Comparison of ENCODE assay signal across 8 cellular contexts in the genomic region with DNA sequence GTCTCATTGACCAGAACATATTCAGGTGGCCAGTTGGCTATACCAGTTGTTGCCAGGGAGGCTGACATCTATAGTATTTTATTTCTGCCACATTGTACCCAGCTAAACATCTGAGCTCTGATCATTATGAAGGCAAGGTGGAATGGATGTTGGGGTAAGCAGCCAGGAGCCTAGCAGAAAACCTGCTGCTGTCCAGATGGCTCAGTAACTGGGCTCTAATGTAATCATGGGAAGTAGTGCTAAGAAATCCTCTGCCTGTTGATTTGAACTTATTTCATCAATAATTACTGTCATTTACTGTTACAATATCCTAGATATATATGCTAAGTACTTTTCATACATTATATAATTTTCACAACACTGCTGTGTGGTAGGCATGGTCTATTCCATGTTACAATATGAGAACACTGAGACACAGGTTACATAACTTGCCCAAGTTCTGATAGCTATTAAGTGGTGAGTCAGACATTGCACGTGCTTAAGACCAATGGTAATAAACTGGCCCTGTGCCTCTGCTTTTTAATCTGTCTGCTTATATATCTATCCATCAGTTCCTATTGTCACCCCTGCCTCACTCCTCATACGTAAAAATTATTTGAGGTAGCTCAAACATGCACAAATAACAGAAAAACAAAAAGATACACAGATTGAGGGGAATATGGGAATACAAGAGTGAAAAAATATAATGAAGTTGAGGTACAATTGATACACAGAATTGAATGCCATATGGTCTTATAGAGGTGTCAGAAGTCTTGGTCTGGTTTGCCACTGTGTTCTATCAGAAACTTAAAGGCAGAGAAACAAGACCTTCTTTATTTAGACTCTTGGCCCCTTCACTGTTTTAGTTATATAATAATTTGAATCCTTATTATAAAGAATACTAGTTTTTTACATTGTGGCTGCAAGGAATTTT. TPM values are rescaled to one million over a fixed set of nuclear protein-coding genes. Genes with fewer than 3 reads are reported as not detected.
A peak's percentile ranks its signal among the peaks of the same experiment; 100 is the strongest.
DNase-seq lines count a peak whose midpoint lies in the region; ATAC-seq and TF ChIP-seq lines count a peak whose summit lies in the region.
"Had no signal": no experiment of that assay in that cellular context is flagged by ENCODE, and none has a peak within 500 bp of the region (broad histone marks: within the 10 kb centered on the region; RNA-seq: fewer than 3 reads in every experiment).

No MANE protein-coding gene starts in this region.

- H3K27me3 ChIP-seq in endocrine pancreas (ENCODE audit: control insufficient read depth, insufficient read depth, low read length): no peaks in the 10 kb centered on the region
- no peaks in the 10 kb centered on the region for H3K27me3 ChIP-seq in gastrocnemius medialis

- DNase-seq in MV-4-11 (lab: John Stamatoyannopoulos, UW) (peak; percentile 21), gastrocnemius medialis (no peak), GM10248 (ENCODE audit: extremely low spot score) (no peak), mesenteric fat pad (ENCODE audit: low spot score) (no peak), activated T-cell treated with anti-CD3 and anti-CD28 coated beads for 4 hours (no peak)
- DNase-seq: T1000 had no signal

- TF ChIP-seq POLR2A in gastrocnemius medialis (IDR thresholded peaks at IDR 0.05): no peak

- in situ Hi-C loops in gastrocnemius medialis (cut with MboI; ENCODE audit: low sequenced_read_pairs in 4 of 4): loop anchor here in 1 of 4 donors (10.0 kb wide), 1 partner anchor 87 kb away; no protein-coding TSS in a partner anchor

- intact Hi-C loops in gastrocnemius medialis (cut with DNase I; ENCODE audit: low total_unique reads): no loop called here

- H3K27ac ChIP-seq in gastrocnemius medialis: no peak overlapping the region

- H3K9me3 ChIP-seq in endocrine pancreas (ENCODE audit: control insufficient read depth, low read length): no peaks in the 10 kb centered on the region
- H3K9me3 ChIP-seq in gastrocnemius medialis: no peaks in the 10 kb centered on the region

- TF ChIP-seq CTCF in gastrocnemius medialis (IDR thresholded peaks at IDR 0.05 in 4 of 5, conservative IDR thresholded peaks at IDR 0.05 in 1 of 5): no peak
- no peak for TF ChIP-seq CTCF in GM10248 (IDR thresholded peaks at IDR 0.05; ENCODE audit: control extremely low read depth, extremely low read depth, low read depth, missing control alignments)

- peaks cover 25% of the 10 kb centered on the region for H3K4me1 ChIP-seq in endocrine pancreas (ENCODE audit: control insufficient read depth, insufficient read depth, low read length)
- H3K4me1 ChIP-seq in gastrocnemius medialis: peaks cover 13 to 22% of the 10 kb centered on the region in 2 donors

- H3K9ac ChIP-seq in endocrine pancreas (ENCODE audit: control insufficient read depth, insufficient read depth, low read length): no peak overlapping the region

- peak; percentile 63 for ATAC-seq in GM19463 (IDR thresholded peaks at IDR 0.05; ENCODE audit: unreplicated experiment)
- peak; percentile 69 to 80 for ATAC-seq in gastrocnemius medialis

- H3K36me3 ChIP-seq in endocrine pancreas (ENCODE audit: control insufficient read depth, insufficient read depth, low read length) (no peaks in the 10 kb centered on the region), gastrocnemius medialis (no peaks in the 10 kb centered on the region)

- CTCF ChIA-PET in GM10248 (lab: Yijun Ruan, JAX): interaction anchor here (1.0 to 4.5 kb wide), 7 partner anchors 12 to 119 kb away, joined by 3 to 21 read pairs (median 10); no protein-coding TSS in a partner anchor

- POLR2A ChIA-PET in GM10248 (lab: Yijun Ruan, JAX): no interaction called here

- H3K4me3 ChIP-seq in endocrine pancreas (ENCODE audit: control insufficient read depth, insufficient read depth, low read length): peak overlapping the region; percentile 43
- H3K4me3 ChIP-seq in gastrocnemius medialis: no peak overlapping the region

RNA-seq across cellular contexts. Expression of gene TBPL1, which starts 25.2 kb away (rescaled TPM):
- total RNA-seq in gastrocnemius medialis (1 to 10 TPM in 3 of 4 donors, under 1 TPM in 1; 0.85 to 9.1 (median 4.7) TPM), mesenteric fat pad (16.5 TPM)
